ENCODE assay signal across 18 cellular contexts in the genomic region with DNA sequence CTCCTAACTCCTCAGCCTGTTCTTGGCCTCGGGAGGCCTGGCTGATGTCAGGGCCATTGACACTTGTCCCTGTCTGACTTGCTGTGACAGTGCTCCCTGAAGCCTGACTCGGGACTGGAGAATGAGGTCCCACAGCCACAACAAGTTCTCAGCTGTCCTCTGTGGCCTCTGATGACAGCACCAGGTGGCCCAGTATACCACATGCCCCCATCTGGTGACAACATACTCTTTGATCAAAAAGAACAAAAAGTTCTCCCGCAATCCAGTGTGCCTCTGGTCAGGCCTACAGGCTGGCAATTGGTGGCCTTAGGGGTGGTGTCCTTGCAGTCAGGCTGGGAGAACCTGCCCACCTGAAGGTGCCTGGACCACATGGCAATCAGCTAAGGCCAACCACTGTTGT.
"Had no signal": no experiment of that assay in that cellular context is flagged by ENCODE, and none has a peak within 500 bp of the region (broad histone marks: within the 10 kb centered on the region; RNA-seq: fewer than 3 reads in every experiment).

No MANE protein-coding gene starts in this region.

- H3K36me3 ChIP-seq: esophagus muscularis mucosa, gastroesophageal sphincter, left lung, lower lobe of right lung, neutrophil, right atrium auricular region, suprapubic skin, tibial artery, upper lobe of right lung, vagina had no signal

- H3K9me3 ChIP-seq: left lung, lower lobe of right lung, neutrophil, right atrium auricular region, suprapubic skin, upper lobe of right lung, vagina had no signal

- H3K27ac ChIP-seq: esophagus muscularis mucosa, gastroesophageal sphincter, left lung, lower lobe of right lung, neutrophil, right atrium auricular region, suprapubic skin, tibial artery, upper lobe of right lung, vagina had no signal

- ATAC-seq: gastroesophageal sphincter, left lung, upper lobe of right lung had no signal

- H3K4me3 ChIP-seq: esophagus muscularis mucosa, gastroesophageal sphincter, left lung, lower lobe of right lung, right atrium auricular region, smooth muscle cell, suprapubic skin, tibial artery, upper lobe of right lung, vagina had no signal

- DNase-seq: effector memory CD4-positive, alpha-beta T cell; glutamatergic neuron; islet precursor cell; left lung; lower lobe of right lung; naive B cell; stimulated activated CD4-positive, alpha-beta T cell treated with anti-CD3 and anti-CD28 coated beads, Interleukin-2, amount 100 ng/mL, for 48 hours; stimulated activated naive CD4-positive, alpha-beta T cell treated with Interleukin-2 at 50 U/mL for 16 hours; tibial artery; upper lobe of right lung had no signal

- H3K4me2 ChIP-seq: smooth muscle cell had no signal

- H3K27me3 ChIP-seq: esophagus muscularis mucosa, gastroesophageal sphincter, left lung, neutrophil, right atrium auricular region, suprapubic skin, tibial artery, upper lobe of right lung, vagina had no signal

- H3K4me1 ChIP-seq: left lung, upper lobe of right lung had no signal

- FAIRE-seq: endometrium had no signal
